In genomic region chr14:74301594-74302159, GRCh38 we compare ENCODE assay signal across 8 cellular contexts. TPM values are rescaled to one million over a fixed set of nuclear protein-coding genes. Genes with fewer than 3 reads are reported as not detected.
DNase-seq lines count a peak whose midpoint lies in the region; ATAC-seq lines count a peak whose summit lies in the region.

No MANE protein-coding gene starts in this region.

- H3K36me3 Mint-ChIP-seq in activated T-helper 2 cell treated with anti-CD3 and anti-CD28 coated beads, Interferon-gamma antibody, Interleukin-2, Interleukin-4, amounts not matched to agents 10 μg/mL and 5 μg/mL and 100 μg/mL, durations not matched to agents 14 hours and 24 hours and 36 hours (ENCODE audit: low read depth): peaks cover 19% of the 10 kb centered on the region

- no peak for DNase-seq in activated T-helper 2 cell treated with anti-CD3 and anti-CD28 coated beads, Interferon-gamma antibody, Interleukin-2, Interleukin-4, amounts not matched to agents 10 μg/mL and 5 μg/mL and 100 μg/mL, durations not matched to agents 14 hours and 24 hours and 36 hours (ENCODE audit: low spot score)
- DNase-seq in stimulated activated naive CD8-positive, alpha-beta T cell treated with anti-CD3 and anti-CD28 coated beads, Interleukin-15, amount 100 ng/mL, for 72 hours: no peak
- DNase-seq in NCI-H2196 (lab: John Stamatoyannopoulos, UW; ENCODE audit: unreplicated experiment): no peak
- no peak for DNase-seq in stimulated activated naive CD4-positive, alpha-beta T cell treated with Interleukin-2 at 50 U/mL for 16 hours (lab: John Stamatoyannopoulos, UW)

- peak overlapping the region; percentile 95 for H3K27ac Mint-ChIP-seq in activated T-helper 2 cell treated with anti-CD3 and anti-CD28 coated beads, Interferon-gamma antibody, Interleukin-2, Interleukin-4, amounts not matched to agents 10 μg/mL and 5 μg/mL and 100 μg/mL, durations not matched to agents 14 hours and 24 hours and 36 hours
- H3K27ac Mint-ChIP-seq in stimulated activated naive CD8-positive, alpha-beta T cell treated with anti-CD3 and anti-CD28 coated beads, Interleukin-15, amount 100 ng/mL, for 72 hours: peak overlapping the region in 1 of 2 donors; percentile 93

- H3K9ac ChIP-seq in HUES6 (ENCODE audit: low read length) (peak overlapping the region; percentile 85), iPS-20b (ENCODE audit: low read depth, low read length) (peak overlapping the region; percentile 81)

- H3K4me1 ChIP-seq in HUES6 (ENCODE audit: control insufficient read depth, insufficient read depth, low read length) (peaks cover 6% of the 10 kb centered on the region), iPS-20b (ENCODE audit: insufficient read depth, low read length) (peaks cover 3% of the 10 kb centered on the region; the same call in 1 of the 2 replicates)

- H3K27me3 Mint-ChIP-seq in activated T-helper 2 cell treated with anti-CD3 and anti-CD28 coated beads, Interferon-gamma antibody, Interleukin-2, Interleukin-4, amounts not matched to agents 10 μg/mL and 5 μg/mL and 100 μg/mL, durations not matched to agents 14 hours and 24 hours and 36 hours (ENCODE audit: low read depth): no peaks in the 10 kb centered on the region
- H3K27me3 Mint-ChIP-seq in stimulated activated naive CD8-positive, alpha-beta T cell treated with anti-CD3 and anti-CD28 coated beads, Interleukin-15, amount 100 ng/mL, for 72 hours: no peaks in the 10 kb centered on the region

- ATAC-seq in stimulated activated naive CD8-positive, alpha-beta T cell treated with anti-CD3 and anti-CD28 coated beads, Interleukin-15, amount 100 ng/mL, for 72 hours: no peak
- no peak for ATAC-seq in HG03521 (IDR thresholded peaks at IDR 0.05; ENCODE audit: unreplicated experiment)
- no peak for ATAC-seq in HG02973 (IDR thresholded peaks at IDR 0.05; ENCODE audit: unreplicated experiment)

- intact Hi-C loops in activated T-helper 2 cell treated with anti-CD3 and anti-CD28 coated beads, Interferon-gamma antibody, Interleukin-2, Interleukin-4, amounts not matched to agents 10 μg/mL and 5 μg/mL and 100 μg/mL, durations not matched to agents 14 hours and 24 hours and 36 hours (cut with micrococcal nuclease): no loop called here

- no peaks in the 10 kb centered on the region for H3K9me3 ChIP-seq in HUES6 (ENCODE audit: control insufficient read depth, insufficient read depth, low read depth, low read length)
- H3K9me3 ChIP-seq in iPS-20b (ENCODE audit: insufficient read depth, low read depth, low read length): no peaks in the 10 kb centered on the region

- peaks cover 14% of the 10 kb centered on the region for H3K4me1 Mint-ChIP-seq in activated T-helper 2 cell treated with anti-CD3 and anti-CD28 coated beads, Interferon-gamma antibody, Interleukin-2, Interleukin-4, amounts not matched to agents 10 μg/mL and 5 μg/mL and 100 μg/mL, durations not matched to agents 14 hours and 24 hours and 36 hours (ENCODE audit: low read depth)
- peaks cover 44% of the 10 kb centered on the region for H3K4me1 Mint-ChIP-seq in stimulated activated naive CD8-positive, alpha-beta T cell treated with anti-CD3 and anti-CD28 coated beads, Interleukin-15, amount 100 ng/mL, for 72 hours

- H3K4me3 Mint-ChIP-seq in activated T-helper 2 cell treated with anti-CD3 and anti-CD28 coated beads, Interferon-gamma antibody, Interleukin-2, Interleukin-4, amounts not matched to agents 10 μg/mL and 5 μg/mL and 100 μg/mL, durations not matched to agents 14 hours and 24 hours and 36 hours (ENCODE audit: low read depth): peak overlapping the region; percentile 98
- peak overlapping the region; percentile 91 to 99 for H3K4me3 Mint-ChIP-seq in stimulated activated naive CD8-positive, alpha-beta T cell treated with anti-CD3 and anti-CD28 coated beads, Interleukin-15, amount 100 ng/mL, for 72 hours

- H3K9me3 Mint-ChIP-seq in activated T-helper 2 cell treated with anti-CD3 and anti-CD28 coated beads, Interferon-gamma antibody, Interleukin-2, Interleukin-4, amounts not matched to agents 10 μg/mL and 5 μg/mL and 100 μg/mL, durations not matched to agents 14 hours and 24 hours and 36 hours: no peaks in the 10 kb centered on the region
- no peaks in the 10 kb centered on the region for H3K9me3 Mint-ChIP-seq in stimulated activated naive CD8-positive, alpha-beta T cell treated with anti-CD3 and anti-CD28 coated beads, Interleukin-15, amount 100 ng/mL, for 72 hours

- H3K4me3 ChIP-seq in HUES6 (ENCODE audit: low read depth, low read length): peak overlapping the region; percentile 83
- peak overlapping the region; percentile 95 for H3K4me3 ChIP-seq in iPS-20b (ENCODE audit: low read length)

- H3K27ac ChIP-seq in HUES6 (ENCODE audit: low read depth, low read length): no peak overlapping the region
- peak overlapping the region; percentile 45 for H3K27ac ChIP-seq in iPS-20b (ENCODE audit: low read length)

- H3K27me3 ChIP-seq in HUES6 (ENCODE audit: control insufficient read depth, insufficient read depth, low read length) (no peaks in the 10 kb centered on the region), iPS-20b (ENCODE audit: insufficient read depth, low read length) (no peaks in the 10 kb centered on the region)

- H3K36me3 ChIP-seq in HUES6 (ENCODE audit: control insufficient read depth, insufficient read depth, low read length) (peaks cover 32% of the 10 kb centered on the region), iPS-20b (ENCODE audit: insufficient read depth, low read depth, low read length) (peaks cover 28% of the 10 kb centered on the region)

RNA-seq across cellular contexts. Expression of gene ABCD4, which starts 1.1 kb away (rescaled TPM):
- total RNA-seq in activated T-helper 2 cell treated with anti-CD3 and anti-CD28 coated beads, Interferon-gamma antibody, Interleukin-2, Interleukin-4, amounts not matched to agents 10 μg/mL and 5 μg/mL and 100 μg/mL, durations not matched to agents 14 hours and 24 hours and 36 hours: 46.2 and 48.5 TPM in 2 replicates

RNA-seq across cellular contexts. Expression of gene VRTN, which starts 46.6 kb away (rescaled TPM):
- not detected in 2 replicates for total RNA-seq in activated T-helper 2 cell treated with anti-CD3 and anti-CD28 coated beads, Interferon-gamma antibody, Interleukin-2, Interleukin-4, amounts not matched to agents 10 μg/mL and 5 μg/mL and 100 μg/mL, durations not matched to agents 14 hours and 24 hours and 36 hours
